Comparison of ENCODE assay signal across 17 cellular contexts in genomic region chr15:37940886-37941285, GRCh38. TPM values are rescaled to one million over a fixed set of nuclear protein-coding genes. Genes with fewer than 3 reads are reported as not detected.
A peak's percentile ranks its signal among the peaks of the same experiment; 100 is the strongest.
DNase-seq lines count a peak whose midpoint lies in the region; ATAC-seq and TF ChIP-seq lines count a peak whose summit lies in the region.
"Had no signal": no experiment of that assay in that cellular context is flagged by ENCODE, and none has a peak within 500 bp of the region (broad histone marks: within the 10 kb centered on the region; RNA-seq: fewer than 3 reads in every experiment).

No MANE protein-coding gene starts in this region.

- no peak overlapping the region for H4K5ac ChIP-seq in mesendoderm (ENCODE audit: low read length)

- H3K27me3 Mint-ChIP-seq in Calu3 (ENCODE audit: unreplicated experiment) = no peaks in the 10 kb centered on the region

- no peak overlapping the region for H3K4me3 Mint-ChIP-seq in Calu3 (ENCODE audit: low read depth, unreplicated experiment)
- H3K4me3 Mint-ChIP-seq: H9 had no signal

- H3K4ac ChIP-seq in mesendoderm (ENCODE audit: low read depth, low read length) = no peak overlapping the region

- H3K9me3 Mint-ChIP-seq in Calu3 (ENCODE audit: low read depth, unreplicated experiment) = peaks cover 5% of the 10 kb centered on the region

- no peak overlapping the region for H2AFZ ChIP-seq in PC-9
- no peak overlapping the region for H2AFZ ChIP-seq in hepatocyte
- H2AFZ ChIP-seq: GM23248 had no signal

- no peak overlapping the region for H2BK5ac ChIP-seq in mesendoderm (ENCODE audit: low read length)

- H3K56ac ChIP-seq in mesendoderm (ENCODE audit: low read length) = no peak overlapping the region

- WGBS in hepatocyte (ENCODE audit: low lambda C conversion rate, missing lambda C conversion rate) = 39% methylated on average over 3 of the region's 3 CpGs
- no CpG with 5 or more reads among the region's 3 CpGs for WGBS in mesendoderm (ENCODE audit: extremely low coverage, insufficient coverage, low lambda C conversion rate)

- no peak overlapping the region for H4K8ac ChIP-seq in mesendoderm (ENCODE audit: low read depth, low read length)

- no peak overlapping the region for H2AK5ac ChIP-seq in mesendoderm (ENCODE audit: low read length)

- H3K4me1 ChIP-seq in PC-9 (replicated peaks; ENCODE audit: insufficient read depth) = no peaks in the 10 kb centered on the region
- peaks cover 10% of the 10 kb centered on the region for H3K4me1 ChIP-seq in hepatocyte (ENCODE audit: insufficient read depth)
- peaks cover 2% of the 10 kb centered on the region for H3K4me1 ChIP-seq in mesendoderm (ENCODE audit: control insufficient read depth, low read depth, low read length)
- H3K4me1 ChIP-seq: BLaER1 had no signal

- no peak overlapping the region for H3K27ac ChIP-seq in PC-9
- H3K27ac ChIP-seq in hepatocyte = no peak overlapping the region
- no peak overlapping the region for H3K27ac ChIP-seq in mesendoderm (ENCODE audit: low read depth, low read length)
- no peak overlapping the region for H3K27ac ChIP-seq in brain microvascular endothelial cell
- H3K27ac ChIP-seq: BLaER1, GM23248 had no signal

- H3K36me3 Mint-ChIP-seq in Calu3 (ENCODE audit: insufficient read depth, unreplicated experiment) = no peaks in the 10 kb centered on the region

- DNase-seq in Calu3 (peak; percentile 5), PC-9 (peak; percentile 33 to 40), hepatocyte (ENCODE audit: low spot score) (peak; percentile 11), mesendoderm (peak; percentile 81), brain microvascular endothelial cell (no peak)
- DNase-seq in activated CD8-positive, alpha-beta memory T cell treated with anti-CD3 and anti-CD28 coated beads for 24 hours = no peak
- DNase-seq: 8988T, AML-193, DMS 273 treated with DMSO at 0.1 percent for 48 hours, GM23248, H9 had no signal

- no peaks in the 10 kb centered on the region for H3K36me3 ChIP-seq in PC-9 (ENCODE audit: low read depth)
- H3K36me3 ChIP-seq in hepatocyte (replicated peaks; ENCODE audit: insufficient read depth, low read depth) = no peaks in the 10 kb centered on the region
- no peaks in the 10 kb centered on the region for H3K36me3 ChIP-seq in mesendoderm (ENCODE audit: control insufficient read depth, insufficient read depth, low read length)
- no peaks in the 10 kb centered on the region for H3K36me3 ChIP-seq in brain microvascular endothelial cell (replicated peaks)
- H3K36me3 ChIP-seq: BLaER1 had no signal

- no peaks in the 10 kb centered on the region for H3F3A ChIP-seq in PC-9 (ENCODE audit: insufficient read depth, low read depth)

- no peak overlapping the region for H3K9ac ChIP-seq in mesendoderm (ENCODE audit: low read length)
- H3K9ac ChIP-seq: BLaER1, GM23248 had no signal

- intact Hi-C loops in Calu3 (cut with micrococcal nuclease; ENCODE audit: unreplicated experiment) (no loop called here), PC-9 (cut with micrococcal nuclease; ENCODE audit: unreplicated experiment) (no loop called here)

- H2BK15ac ChIP-seq in mesendoderm (replicated peaks; ENCODE audit: low read depth) = no peak overlapping the region

- H3K79me1 ChIP-seq in mesendoderm (ENCODE audit: low read length) = no peaks in the 10 kb centered on the region

- no peak overlapping the region for H3K27ac Mint-ChIP-seq in Calu3 (ENCODE audit: unreplicated experiment)
- H3K27ac Mint-ChIP-seq: H9 had no signal

- peaks cover 31% of the 10 kb centered on the region for H3K4me1 Mint-ChIP-seq in Calu3 (ENCODE audit: low read depth, unreplicated experiment)
- H3K4me1 Mint-ChIP-seq: H9 had no signal

- H3K9me2 ChIP-seq in PC-9 (ENCODE audit: insufficient read depth) (no peaks in the 10 kb centered on the region), hepatocyte (replicated peaks; ENCODE audit: insufficient read depth) (no peaks in the 10 kb centered on the region)

- no peak for ATAC-seq in GM21529 (IDR thresholded peaks at IDR 0.05; ENCODE audit: unreplicated experiment)
- ATAC-seq: GM12878 had no signal

- no peaks in the 10 kb centered on the region for H3K9me3 ChIP-seq in PC-9 (ENCODE audit: insufficient read depth, low read depth)
- no peaks in the 10 kb centered on the region for H3K9me3 ChIP-seq in hepatocyte (ENCODE audit: low read depth)
- H3K9me3 ChIP-seq: BLaER1 had no signal

- H3K27me3 ChIP-seq in PC-9 (ENCODE audit: insufficient read depth, low read depth) (no peaks in the 10 kb centered on the region), hepatocyte (no peaks in the 10 kb centered on the region), mesendoderm (ENCODE audit: insufficient read depth, low read length, poor library complexity) (no peaks in the 10 kb centered on the region), brain microvascular endothelial cell (replicated peaks) (no peaks in the 10 kb centered on the region)
- H3K27me3 ChIP-seq: BLaER1 had no signal

- H3K4me2 ChIP-seq in PC-9 (no peak overlapping the region), hepatocyte (no peak overlapping the region), mesendoderm (ENCODE audit: low read length) (no peak overlapping the region)
- H3K4me2 ChIP-seq: BLaER1 had no signal

- no peak overlapping the region for H3K4me3 ChIP-seq in PC-9
- no peak overlapping the region for H3K4me3 ChIP-seq in hepatocyte
- H3K4me3 ChIP-seq in mesendoderm (ENCODE audit: low read length) = no peak overlapping the region
- no peak overlapping the region for H3K4me3 ChIP-seq in brain microvascular endothelial cell (ENCODE audit: low read depth, low read length)
- H3K4me3 ChIP-seq: BLaER1, GM12878, GM23248 had no signal

- H4K20me1 ChIP-seq in PC-9 (ENCODE audit: insufficient read depth) (no peaks in the 10 kb centered on the region), hepatocyte (ENCODE audit: insufficient read depth, poor library complexity, severe bottlenecking) (no peaks in the 10 kb centered on the region)
- H4K20me1 ChIP-seq: BLaER1 had no signal

- CTCF ChIA-PET in Calu3 (lab: Charles Lee) (no interaction called here), PC-9 (lab: Charles Lee) (no interaction called here)

- BruUV-seq in Calu3 (replicated peaks; lab: Mats Ljungman, UMichigan) = no TSS peak
- BruUV-seq in PC-9 (replicated peaks; lab: Mats Ljungman, UMichigan) = no TSS peak

- no peak overlapping the region for H3K23ac ChIP-seq in mesendoderm (ENCODE audit: low read length)

- no peak for TF ChIP-seq CTCF in Calu3 (IDR thresholded peaks at IDR 0.05; ENCODE audit: unreplicated experiment)
- TF ChIP-seq CTCF in PC-9 (conservative IDR thresholded peaks at IDR 0.05) = no peak
- no peak for TF ChIP-seq CTCF in hepatocyte (IDR thresholded peaks at IDR 0.05; ENCODE audit: poor library complexity)
- TF ChIP-seq CTCF in brain microvascular endothelial cell (IDR thresholded peaks at IDR 0.05; ENCODE audit: low read depth, low read length, missing control alignments) = no peak

- no peak overlapping the region for H2BK120ac ChIP-seq in mesendoderm (ENCODE audit: low read depth, low read length)

- POLR2A ChIA-PET in PC-9 (lab: Charles Lee; ENCODE audit: unreplicated experiment) = no interaction called here

- no peaks in the 10 kb centered on the region for H3K79me2 ChIP-seq in PC-9 (ENCODE audit: low read depth)
- no peaks in the 10 kb centered on the region for H3K79me2 ChIP-seq in hepatocyte
- H3K79me2 ChIP-seq in mesendoderm (ENCODE audit: control insufficient read depth, insufficient read depth, low read length) = no peaks in the 10 kb centered on the region

- no peak overlapping the region for H3K18ac ChIP-seq in mesendoderm (ENCODE audit: low read length)

- in situ Hi-C loops in brain microvascular endothelial cell (cut with HindIII; ENCODE audit: low pct_ligation_motif_present, low sequenced_read_pairs) = no loop called here

RNA-seq across cellular contexts. Expression of gene TMCO5A, which starts 6.4 kb away (rescaled TPM):
- total RNA-seq in Calu3 (2022) = not detected in 2 replicates
- 0.35 TPM in 1 of 2 replicates, not detected in the other for total RNA-seq in PC-9 (2021)
- not detected in 2 replicates for total RNA-seq in hepatocyte
- polyA plus RNA-seq in hepatocyte = not detected in 2 replicates
- polyA plus RNA-seq in mesendoderm (2013, experiment 1 of 2) = not detected
- polyA plus RNA-seq in mesendoderm (2013, experiment 2 of 2) = not detected
- total RNA-seq: Daoy, G401, GM12878, GM23248, H9, HT1080 had no signal
- polyA plus RNA-seq: GM12878, GM23248 had no signal

Comparison
In these comparisons a context has a peak if more than half of its experiments do, and no peak if none do; other contexts are left out.
1. DNase-seq: peak in Calu3 (single experiment), PC-9 (2 of 2), hepatocyte (single experiment) and mesendoderm (single experiment); none in activated CD8-positive, alpha-beta memory T cell treated with anti-CD3 and anti-CD28 coated beads for 24 hours (single experiment) and brain microvascular endothelial cell (single experiment).